In genomic region chr1:53511933-53512806, GRCh38 we compare ENCODE assay signal across 13 cellular contexts. TPM values are rescaled to one million over a fixed set of nuclear protein-coding genes. Genes with fewer than 3 reads are reported as not detected.
DNase-seq lines count a peak whose midpoint lies in the region; ATAC-seq and TF ChIP-seq lines count a peak whose summit lies in the region.
"Had no signal": no experiment of that assay in that cellular context is flagged by ENCODE, and none has a peak within 500 bp of the region (broad histone marks: within the 10 kb centered on the region; RNA-seq: fewer than 3 reads in every experiment).

No MANE protein-coding gene starts in this region.

- peak overlapping the region; percentile 10 for H3K4me2 ChIP-seq in smooth muscle cell

- ATAC-seq in HG03095 (IDR thresholded peaks at IDR 0.05; ENCODE audit: unreplicated experiment) (no peak), GM18498 (IDR thresholded peaks at IDR 0.05; ENCODE audit: unreplicated experiment) (no peak)

- H3K79me2 ChIP-seq in smooth muscle cell (ENCODE audit: low read depth): no peaks in the 10 kb centered on the region

- peaks cover 50% of the 10 kb centered on the region for H3K4me1 ChIP-seq in NT2/D1 (ENCODE audit: insufficient read depth, insufficient read length)
- H3K4me1 ChIP-seq in smooth muscle cell (ENCODE audit: low read depth): peaks cover 11% of the 10 kb centered on the region

- TF ChIP-seq CTCF in foreskin fibroblast (IDR thresholded peaks at IDR 0.05; ENCODE audit: low read depth, low read length): no peak
- no peak for TF ChIP-seq CTCF in smooth muscle cell (IDR thresholded peaks at IDR 0.05; ENCODE audit: borderline replicate concordance, insufficient read depth, poor library complexity, severe bottlenecking)

- H3F3A ChIP-seq in smooth muscle cell (ENCODE audit: low read depth): peaks cover 5% of the 10 kb centered on the region

- H3K36me3 ChIP-seq in NT2/D1 (ENCODE audit: insufficient read depth, insufficient read length, low read length): no peaks in the 10 kb centered on the region
- no peaks in the 10 kb centered on the region for H3K36me3 ChIP-seq in smooth muscle cell (ENCODE audit: low read depth)

- no peak overlapping the region for H2AFZ ChIP-seq in smooth muscle cell (ENCODE audit: low read depth)

- 56% methylated on average over 19 of the region's 19 CpGs for WGBS in smooth muscle cell (ENCODE audit: low lambda C conversion rate)

- peak overlapping the region; percentile 34 for H3K27ac ChIP-seq in smooth muscle cell (ENCODE audit: low read depth)

- no peak overlapping the region for H3K4me3 ChIP-seq in NT2/D1 (ENCODE audit: insufficient read length, low read depth)
- H3K4me3 ChIP-seq in foreskin fibroblast (ENCODE audit: low read depth in 1 of 2, low read length in 2 of 2): no peak overlapping the region
- no peak overlapping the region for H3K4me3 ChIP-seq in smooth muscle cell

- DNase-seq in HS-27A (ENCODE audit: low read depth) (peak; percentile 51), NT2/D1 (ENCODE audit: low read depth, low spot score) (no peak), foreskin fibroblast (peak; percentile 58 to 64), smooth muscle cell (lab: John Stamatoyannopoulos, UW; ENCODE audit: unreplicated experiment) (no peak), GOT3 (lab: John Stamatoyannopoulos, UW) (no peak), nucleus accumbens (lab: John Stamatoyannopoulos, UW) (no peak)
- DNase-seq: NCI-H1048; stimulated activated CD4-positive, alpha-beta T cell treated with anti-CD3 and anti-CD28 coated beads, Interleukin-4, amount 100 ng/mL, for 1 hour; T-helper 9 cell had no signal

- no peaks in the 10 kb centered on the region for H3K27me3 ChIP-seq in NT2/D1 (ENCODE audit: insufficient read depth, insufficient read length)
- H3K27me3 ChIP-seq in smooth muscle cell (ENCODE audit: low read depth): no peaks in the 10 kb centered on the region

- no peaks in the 10 kb centered on the region for H4K20me1 ChIP-seq in smooth muscle cell (ENCODE audit: low read depth)

- no peaks in the 10 kb centered on the region for H3K9me3 ChIP-seq in NT2/D1 (ENCODE audit: insufficient read depth, low read length)
- no peaks in the 10 kb centered on the region for H3K9me3 ChIP-seq in smooth muscle cell (replicated peaks; ENCODE audit: low read depth)

- peak overlapping the region; percentile 13 for H3K9ac ChIP-seq in NT2/D1 (ENCODE audit: insufficient read length, low read depth)
- H3K9ac ChIP-seq in smooth muscle cell (ENCODE audit: low read depth): no peak overlapping the region

RNA-seq across cellular contexts. Expression of gene DMRTB1, which starts 53.0 kb away (rescaled TPM):
- total RNA-seq in smooth muscle cell: not detected in 2 replicates
- not detected in 2 replicates for polyA plus RNA-seq in smooth muscle cell
- total RNA-seq: mucosa of gallbladder had no signal
- polyA plus RNA-seq: esophagus had no signal

Comparison
In these comparisons a context has a peak if more than half of its experiments do, and no peak if none do; other contexts are left out.
1. DNase-seq: peak in HS-27A (single experiment) and foreskin fibroblast (2 of 2); none in NT2/D1 (single experiment), smooth muscle cell (single experiment), GOT3 (single experiment) and nucleus accumbens (0 of 56).